8 cellular contexts compared by ENCODE assay signal in genomic region chr5:93622240-93622885, GRCh38. TPM values are rescaled to one million over a fixed set of nuclear protein-coding genes. Genes with fewer than 3 reads are reported as not detected.
A peak's percentile ranks its signal among the peaks of the same experiment; 100 is the strongest.
DNase-seq lines count a peak whose midpoint lies in the region; ATAC-seq and TF ChIP-seq lines count a peak whose summit lies in the region.

No MANE protein-coding gene starts in this region.

- H3K9me3 Mint-ChIP-seq in activated CD4-positive, alpha-beta T cell treated with anti-CD3 and anti-CD28 coated beads, Interleukin-2, amount 10 ng/mL, durations not matched to agents 7 days and 5 days: no peaks in the 10 kb centered on the region
- no peaks in the 10 kb centered on the region for H3K9me3 Mint-ChIP-seq in stimulated activated naive CD8-positive, alpha-beta T cell treated with anti-CD3 and anti-CD28 coated beads, Interleukin-15, Interleukin-2, amounts not matched to agents 100 ng/mL and 50 ng/mL, for 24 hours

- 47 to 67% methylated on average over 4 of the region's 4 CpGs for WGBS in heart right ventricle, 2 donors

- H3K4me1 Mint-ChIP-seq in activated CD4-positive, alpha-beta T cell treated with anti-CD3 and anti-CD28 coated beads, Interleukin-2, amount 10 ng/mL, durations not matched to agents 7 days and 5 days: peaks cover 17% of the 10 kb centered on the region
- peaks cover 24% of the 10 kb centered on the region for H3K4me1 Mint-ChIP-seq in stimulated activated naive CD8-positive, alpha-beta T cell treated with anti-CD3 and anti-CD28 coated beads, Interleukin-15, Interleukin-2, amounts not matched to agents 100 ng/mL and 50 ng/mL, for 24 hours (ENCODE audit: low read depth)

- peak overlapping the region in 3 of 10 donors; percentile 68 to 86 (median 79) for H3K27ac ChIP-seq in heart right ventricle

- peaks cover 1% of the 10 kb centered on the region for H3K36me3 Mint-ChIP-seq in activated CD4-positive, alpha-beta T cell treated with anti-CD3 and anti-CD28 coated beads, Interleukin-2, amount 10 ng/mL, durations not matched to agents 7 days and 5 days (ENCODE audit: low read depth)
- H3K36me3 Mint-ChIP-seq in stimulated activated naive CD8-positive, alpha-beta T cell treated with anti-CD3 and anti-CD28 coated beads, Interleukin-15, Interleukin-2, amounts not matched to agents 100 ng/mL and 50 ng/mL, for 24 hours (ENCODE audit: low read depth): peaks cover 8% of the 10 kb centered on the region

- peaks cover 0 to 20% (median 7%) of the 10 kb centered on the region in 9 donors for H3K4me1 ChIP-seq in heart right ventricle

- H3K4me3 ChIP-seq in heart right ventricle: peak overlapping the region in 4 of 10 donors; percentile 64 to 70 (median 68)

- intact Hi-C loops in heart right ventricle (cut with DNase I): no loop called here

- no peaks in the 10 kb centered on the region for H3K36me3 ChIP-seq in heart right ventricle

- POLR2A ChIA-PET in activated CD4-positive, alpha-beta T cell treated with anti-CD3 and anti-CD28 coated beads, Interleukin-2, amount 10 ng/mL, durations not matched to agents 7 days and 5 days (lab: Charles Lee): no interaction called here

- DNase-seq in NCI-H510A treated with DMSO at 0.1 percent for 48 hours (lab: John Stamatoyannopoulos, UW): peak; percentile 57
- no peak for DNase-seq in NCI-H510A (lab: John Stamatoyannopoulos, UW)
- peak; percentile 34 for DNase-seq in NCI-H1092 treated with DMSO at 0.1 percent for 48 hours (lab: John Stamatoyannopoulos, UW)
- DNase-seq in activated CD4-positive, alpha-beta T cell treated with anti-CD3 and anti-CD28 coated beads, Interleukin-2, amount 10 ng/mL, durations not matched to agents 7 days and 5 days: peak; percentile 17
- peak in 1 of 2 donors; percentile 17 for DNase-seq in heart right ventricle
- DNase-seq in activated naive CD4-positive, alpha-beta T cell treated with anti-CD3 and anti-CD28 coated beads, Interleukin-2, amount 50 U/mL, for 16 hours: no peak

- peak in 6 of 8 donors; percentile 20 to 52 (median 32) for ATAC-seq in heart right ventricle
- ATAC-seq in GM19035 (IDR thresholded peaks at IDR 0.05; ENCODE audit: unreplicated experiment): no peak

- peaks cover 0 to 29% (median 0%) of the 10 kb centered on the region in 7 donors for H3K27me3 ChIP-seq in heart right ventricle

- H3K4me3 Mint-ChIP-seq in activated CD4-positive, alpha-beta T cell treated with anti-CD3 and anti-CD28 coated beads, Interleukin-2, amount 10 ng/mL, durations not matched to agents 7 days and 5 days: no peak overlapping the region
- peak overlapping the region; percentile 56 for H3K4me3 Mint-ChIP-seq in stimulated activated naive CD8-positive, alpha-beta T cell treated with anti-CD3 and anti-CD28 coated beads, Interleukin-15, Interleukin-2, amounts not matched to agents 100 ng/mL and 50 ng/mL, for 24 hours

- CTCF ChIA-PET in activated CD4-positive, alpha-beta T cell treated with anti-CD3 and anti-CD28 coated beads, Interleukin-2, amount 10 ng/mL, durations not matched to agents 7 days and 5 days (lab: Charles Lee): interaction anchor here (0.7 kb wide), 1 partner anchor 28 kb away, joined by 3 read pairs; no protein-coding TSS in a partner anchor

- no peak overlapping the region for H3K27ac Mint-ChIP-seq in activated CD4-positive, alpha-beta T cell treated with anti-CD3 and anti-CD28 coated beads, Interleukin-2, amount 10 ng/mL, durations not matched to agents 7 days and 5 days
- H3K27ac Mint-ChIP-seq in stimulated activated naive CD8-positive, alpha-beta T cell treated with anti-CD3 and anti-CD28 coated beads, Interleukin-15, Interleukin-2, amounts not matched to agents 100 ng/mL and 50 ng/mL, for 24 hours: no peak overlapping the region

- TF ChIP-seq CTCF in heart right ventricle (IDR thresholded peaks at IDR 0.05): no peak

- peaks cover 42% of the 10 kb centered on the region for H3K27me3 Mint-ChIP-seq in activated CD4-positive, alpha-beta T cell treated with anti-CD3 and anti-CD28 coated beads, Interleukin-2, amount 10 ng/mL, durations not matched to agents 7 days and 5 days
- H3K27me3 Mint-ChIP-seq in stimulated activated naive CD8-positive, alpha-beta T cell treated with anti-CD3 and anti-CD28 coated beads, Interleukin-15, Interleukin-2, amounts not matched to agents 100 ng/mL and 50 ng/mL, for 24 hours: peaks cover 27% of the 10 kb centered on the region

- H3K9me3 ChIP-seq in heart right ventricle: no peaks in the 10 kb centered on the region

RNA-seq across cellular contexts. Expression of gene NR2F1, which starts 39.3 kb away (rescaled TPM):
- total RNA-seq in activated CD4-positive, alpha-beta T cell treated with anti-CD3 and anti-CD28 coated beads, Interleukin-2, amount 10 ng/mL, durations not matched to agents 7 days and 5 days: not detected
- 1 to 10 TPM in 4 of 10 donors, under 1 TPM in 6; 0.27 to 2.4 (median 0.92) TPM for total RNA-seq in heart right ventricle
- 1 to 10 TPM in 1 of 2 donors, under 1 TPM in 1; 0.44 to 1.1 TPM for polyA plus RNA-seq in heart right ventricle

RNA-seq across cellular contexts. Expression of gene NR2F1-AS1, which starts 41.3 kb away (rescaled TPM):
- not detected for total RNA-seq in activated CD4-positive, alpha-beta T cell treated with anti-CD3 and anti-CD28 coated beads, Interleukin-2, amount 10 ng/mL, durations not matched to agents 7 days and 5 days
- under 1 TPM in 9 of 10 donors, not detected in 1; 0.44 to 0.87 (median 0.59) TPM for total RNA-seq in heart right ventricle
- polyA plus RNA-seq in heart right ventricle: 1 to 10 TPM in 1 of 2 donors, under 1 TPM in 1; 0.41 to 2.9 TPM

Comparison
In these comparisons a context has a peak if more than half of its experiments do, and no peak if none do; other contexts are left out.
1. DNase-seq: peak in NCI-H510A treated with DMSO at 0.1 percent for 48 hours (single experiment), NCI-H1092 treated with DMSO at 0.1 percent for 48 hours (single experiment) and activated CD4-positive, alpha-beta T cell treated with anti-CD3 and anti-CD28 coated beads, Interleukin-2, amount 10 ng/mL, durations not matched to agents 7 days and 5 days (single experiment); none in NCI-H510A (single experiment) and activated naive CD4-positive, alpha-beta T cell treated with anti-CD3 and anti-CD28 coated beads, Interleukin-2, amount 50 U/mL, for 16 hours (single experiment).